12 cellular contexts compared by ENCODE assay signal in genomic region chr9:35909274-35909673, GRCh38. TPM values are rescaled to one million over a fixed set of nuclear protein-coding genes. Genes with fewer than 3 reads are reported as not detected.
A peak's percentile ranks its signal among the peaks of the same experiment; 100 is the strongest.
DNase-seq lines count a peak whose midpoint lies in the region; ATAC-seq and TF ChIP-seq lines count a peak whose summit lies in the region.
"Had no signal": no experiment of that assay in that cellular context is flagged by ENCODE, and none has a peak within 500 bp of the region (broad histone marks: within the 10 kb centered on the region; RNA-seq: fewer than 3 reads in every experiment).

Gene SPAAR (plus strand): TSS chr9:35909490. CDS start chr9:35910464, 974 bp downstream.

- TF ChIP-seq CTCF in PC-9 (conservative IDR thresholded peaks at IDR 0.05) (no peak), osteoblast (IDR thresholded peaks at IDR 0.05; ENCODE audit: extremely low read depth, low read depth, low read length) (no peak)

- ATAC-seq in GM18861 (IDR thresholded peaks at IDR 0.05; ENCODE audit: unreplicated experiment): no peak
- ATAC-seq: natural killer cell treated with Interleukin-12 subunit alpha and Interleukin-12 subunit beta and Interleukin-15 and Interleukin-18, amount 100 ng/mL, for 72 hours had no signal

- H3K9me3 ChIP-seq in PC-9 (ENCODE audit: insufficient read depth, low read depth): no peaks in the 10 kb centered on the region
- H3K9me3 ChIP-seq in esophagus (ENCODE audit: control insufficient read depth in 2 of 2, insufficient read depth in 1 of 2, low read depth in 1 of 2, low read length in 1 of 2): no peaks in the 10 kb centered on the region
- H3K9me3 ChIP-seq in osteoblast (ENCODE audit: low read depth, low read length): no peaks in the 10 kb centered on the region

- H3K79me2 ChIP-seq in ACC112 (ENCODE audit: control insufficient read depth, insufficient read depth, low read length, unreplicated experiment) (no peaks in the 10 kb centered on the region), PC-9 (ENCODE audit: low read depth) (no peaks in the 10 kb centered on the region), osteoblast (ENCODE audit: insufficient read depth, low read length) (peaks cover 4% of the 10 kb centered on the region)

- intact Hi-C loops in PC-9 (cut with micrococcal nuclease; ENCODE audit: unreplicated experiment): loop anchor here (5.0 kb wide), 1 partner anchor 252 kb away; the partner anchor contains the start of genes CCDC107 and RMRP

- H3K27ac ChIP-seq in ACC112 (ENCODE audit: low read depth, low read length): peak within 1 kb of the TSS; percentile 99
- peak within 1 kb of the TSS; percentile 95 for H3K27ac ChIP-seq in PC-9
- H3K27ac ChIP-seq in esophagus (ENCODE audit: low read depth in 2 of 2, low read length in 1 of 2): peak within 1 kb of the TSS; percentile 87 to 93
- H3K27ac ChIP-seq in osteoblast (ENCODE audit: low read depth, low read length): peak within 1 kb of the TSS; percentile 95

- H3K27me3 ChIP-seq in ACC112 (ENCODE audit: insufficient read depth, low read length): no peaks in the 10 kb centered on the region
- no peaks in the 10 kb centered on the region for H3K27me3 ChIP-seq in PC-9 (ENCODE audit: insufficient read depth, low read depth)
- no peaks in the 10 kb centered on the region for H3K27me3 ChIP-seq in esophagus (ENCODE audit: control insufficient read depth in 1 of 2, insufficient read depth in 2 of 2, low read length in 2 of 2)
- no peaks in the 10 kb centered on the region for H3K27me3 ChIP-seq in osteoblast (ENCODE audit: insufficient read depth, low read length)

- H3K4me2 ChIP-seq in PC-9 (peak within 1 kb of the TSS; percentile 78), osteoblast (ENCODE audit: insufficient read depth, low read length) (peak within 1 kb of the TSS; percentile 57)

- no peaks in the 10 kb centered on the region for H3K9me2 ChIP-seq in PC-9 (ENCODE audit: insufficient read depth)

- BruUV-seq in PC-9 (replicated peaks; lab: Mats Ljungman, UMichigan): no TSS peak

- DNase-seq in PC-9 (no peak), osteoblast (ENCODE audit: insufficient read length, low spot score, missing footprints) (peak; percentile 21), NK-92 (lab: John Stamatoyannopoulos, UW; ENCODE audit: unreplicated experiment) (no peak), DMS153 (lab: John Stamatoyannopoulos, UW) (no peak)
- DNase-seq in stimulated activated naive CD4-positive, alpha-beta T cell (lab: John Stamatoyannopoulos, UW): no peak
- DNase-seq: effector CD4-positive, alpha-beta T cell; NCI-H2081 treated with DMSO at 0.1 percent for 48 hours; stimulated activated naive CD4-positive, alpha-beta T cell treated with Interleukin-2 at 50 U/mL for 16 hours had no signal

- H4K20me1 ChIP-seq in PC-9 (ENCODE audit: insufficient read depth) (no peaks in the 10 kb centered on the region), osteoblast (ENCODE audit: insufficient read depth, low read length) (no peaks in the 10 kb centered on the region)

- CTCF ChIA-PET in PC-9 (lab: Charles Lee): no interaction called here

- no peaks in the 10 kb centered on the region for H3K36me3 ChIP-seq in ACC112 (ENCODE audit: insufficient read depth, low read length)
- H3K36me3 ChIP-seq in PC-9 (ENCODE audit: low read depth): no peaks in the 10 kb centered on the region
- no peaks in the 10 kb centered on the region for H3K36me3 ChIP-seq in esophagus (ENCODE audit: control insufficient read depth in 2 of 2, insufficient read depth in 2 of 2, low read length in 1 of 2)
- H3K36me3 ChIP-seq in osteoblast (ENCODE audit: insufficient read depth, low read length): no peaks in the 10 kb centered on the region

- H3K4me1 ChIP-seq in ACC112 (ENCODE audit: control insufficient read depth, insufficient read depth, low read length, unreplicated experiment) (peaks cover 68% of the 10 kb centered on the region), PC-9 (replicated peaks; ENCODE audit: insufficient read depth) (peaks cover 67% of the 10 kb centered on the region), esophagus (ENCODE audit: control insufficient read depth in 2 of 2, insufficient read depth in 2 of 2, low read length in 1 of 2) (peaks cover 11 to 30% of the 10 kb centered on the region in 2 donors), osteoblast (ENCODE audit: insufficient read depth, low read length) (peaks cover 54% of the 10 kb centered on the region)

- POLR2A ChIA-PET in PC-9 (lab: Charles Lee; ENCODE audit: unreplicated experiment): interaction anchor here (0.5 kb wide), 1 partner anchor 36 kb away, joined by 8 read pairs; no protein-coding TSS in a partner anchor

- H3K4me3 ChIP-seq in ACC112 (ENCODE audit: low read depth, low read length): peak within 1 kb of the TSS; percentile 28
- peak within 1 kb of the TSS; percentile 35; the same call in 1 of the 2 replicates for H3K4me3 ChIP-seq in PC-9
- H3K4me3 ChIP-seq in esophagus (ENCODE audit: low read depth in 1 of 2, low read length in 2 of 2): no peak within 1 kb of the TSS
- H3K4me3 ChIP-seq in osteoblast (ENCODE audit: insufficient read depth, low read length): peak within 1 kb of the TSS; percentile 56

- H2AFZ ChIP-seq in ACC112 (ENCODE audit: low read length, unreplicated experiment): peak within 1 kb of the TSS; percentile 12
- peak within 1 kb of the TSS; percentile 59; the same call in 1 of the 2 replicates for H2AFZ ChIP-seq in PC-9
- H2AFZ ChIP-seq in osteoblast (ENCODE audit: low read length): peak within 1 kb of the TSS; percentile 49

- H3F3A ChIP-seq in PC-9 (ENCODE audit: insufficient read depth, low read depth): peaks cover 34% of the 10 kb centered on the region

- 79 to 84% methylated on average over 11 of the region's 11 CpGs for WGBS in esophagus, 2 donors

RNA-seq across cellular contexts. Expression of gene SPAAR, which starts in this region (rescaled TPM):
- total RNA-seq in PC-9 (2021): 0.72 and 0.73 TPM in 2 replicates
- under 1 TPM; 0.29 to 0.33 TPM for polyA plus RNA-seq in esophagus
- total RNA-seq in osteoblast: 0.29 and 0.72 TPM in 2 replicates
- total RNA-seq: natural killer cell treated with Interleukin-12 subunit alpha and Interleukin-12 subunit beta and Interleukin-15 and Interleukin-18, amount 100 ng/mL, for 72 hours had no signal

Comparison
In these comparisons a context has a peak if more than half of its experiments do, and no peak if none do; other contexts are left out.
1. Peak in DNase-seq, H3K4me3 ChIP-seq, H3K27ac ChIP-seq and H3K4me2 ChIP-seq in osteoblast; RNA of the gene not detected or under 1 TPM.
2. H3K4me3 ChIP-seq: peak in ACC112 (single experiment) and PC-9 (single experiment); none in esophagus (0 of 2).
3. Peak in every context shown above with its lines, with median percentiles within 50 percentile points of each other: H2AFZ ChIP-seq and H3K27ac ChIP-seq.